ENCODE assay signal across 7 cellular contexts in the genomic region with DNA sequence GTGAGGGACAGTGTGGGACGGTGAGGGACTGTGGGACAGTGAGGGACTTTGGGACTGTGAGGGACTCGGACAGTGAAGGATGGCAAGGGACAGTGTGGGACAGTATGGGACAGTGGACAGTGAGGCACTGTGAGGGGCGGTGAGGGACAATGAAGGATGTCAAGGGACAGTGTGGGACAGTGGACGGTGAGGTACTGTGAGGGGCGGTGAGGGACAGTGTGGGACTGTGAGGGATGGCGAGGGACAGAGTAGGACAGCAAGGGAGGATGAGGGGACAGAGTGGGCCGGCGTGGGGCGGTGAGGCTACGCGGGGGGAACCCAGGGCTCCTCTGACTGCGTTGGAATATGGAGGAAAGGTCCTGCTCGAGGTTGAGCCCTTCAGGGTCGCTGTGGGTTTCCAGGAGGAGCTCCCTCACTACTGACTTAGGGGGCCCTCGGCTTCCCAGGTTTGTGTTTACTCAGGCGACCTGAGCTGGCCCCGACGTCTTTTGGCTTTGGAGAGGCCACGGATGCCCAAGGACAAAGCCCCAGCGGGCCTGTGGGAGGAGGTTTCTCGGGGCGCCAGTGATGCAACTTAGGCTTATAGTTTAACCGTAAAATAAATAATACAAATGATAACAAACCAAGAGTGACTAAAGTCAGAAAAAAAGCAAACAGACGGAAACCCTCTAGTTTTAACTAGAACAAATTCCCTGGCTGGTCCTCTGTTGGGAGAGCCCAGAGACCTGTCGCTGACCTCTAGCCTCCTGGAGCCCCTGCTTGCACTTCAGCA. TPM values are rescaled to one million over a fixed set of nuclear protein-coding genes. Genes with fewer than 3 reads are reported as not detected.
DNase-seq lines count a peak whose midpoint lies in the region; ATAC-seq and TF ChIP-seq lines count a peak whose summit lies in the region.

No MANE protein-coding gene starts in this region.

- TF ChIP-seq CTCF in brain (conservative IDR thresholded peaks at IDR 0.05), result no peak
- TF ChIP-seq CTCF in suprapubic skin (IDR thresholded peaks at IDR 0.05), result no peak
- TF ChIP-seq CTCF in foreskin keratinocyte (conservative IDR thresholded peaks at IDR 0.05), result no peak

- H3K4me3 Mint-ChIP-seq in brain, result peak overlapping the region; percentile 87 to 94 (median 88)

- peak; percentile 0 for ATAC-seq in left colon
- ATAC-seq in HG02642 (IDR thresholded peaks at IDR 0.05; ENCODE audit: poor library complexity, unreplicated experiment), result no peak
- ATAC-seq in foreskin keratinocyte, result no peak

- no peaks in the 10 kb centered on the region for H3K36me3 ChIP-seq in HUES64 (ENCODE audit: insufficient read depth, low read length)
- no peaks in the 10 kb centered on the region for H3K36me3 ChIP-seq in suprapubic skin

- H3K36me3 Mint-ChIP-seq in brain, result no peaks in the 10 kb centered on the region

- no peaks in the 10 kb centered on the region for H3K9me3 Mint-ChIP-seq in brain

- peak overlapping the region; percentile 60; the same call in 1 of the 2 replicates for H3K9ac ChIP-seq in HUES64 (ENCODE audit: low read depth, low read length)

- H3K27me3 Mint-ChIP-seq in brain, result peaks cover 10% of the 10 kb centered on the region

- peaks cover 48% of the 10 kb centered on the region for H3K4me1 ChIP-seq in HUES64 (ENCODE audit: insufficient read depth, low read length)
- H3K4me1 ChIP-seq in suprapubic skin, result peaks cover 40% of the 10 kb centered on the region
- peaks cover 19% of the 10 kb centered on the region for H3K4me1 ChIP-seq in foreskin keratinocyte

- H3K27ac Mint-ChIP-seq in brain, result peak overlapping the region; percentile 79 to 95 (median 88)

- intact Hi-C loops in left colon (cut with DNase I, micrococcal nuclease), result no loop called here

- H3K4me1 Mint-ChIP-seq in brain, result peaks cover 53% of the 10 kb centered on the region

- TF ChIP-seq POLR2A in suprapubic skin (IDR thresholded peaks at IDR 0.05), result no peak

- H3K9me3 ChIP-seq in HUES64 (ENCODE audit: insufficient read depth, low read depth, low read length) (no peaks in the 10 kb centered on the region), suprapubic skin (no peaks in the 10 kb centered on the region)

- H3K27me3 ChIP-seq in HUES64 (ENCODE audit: insufficient read depth, low read length) (peaks cover 10% of the 10 kb centered on the region), suprapubic skin (no peaks in the 10 kb centered on the region), foreskin keratinocyte (no peaks in the 10 kb centered on the region)

- H3K4me3 ChIP-seq in HUES64 (ENCODE audit: low read length), result peak overlapping the region; percentile 87
- peak overlapping the region; percentile 94 for H3K4me3 ChIP-seq in suprapubic skin

- no peak for TF ChIP-seq EP300 in suprapubic skin (IDR thresholded peaks at IDR 0.05)

- 59% methylated on average over 23 of the region's 25 CpGs for WGBS in HUES64
- WGBS in suprapubic skin, result 87% methylated on average over 25 of the region's 25 CpGs

- H3K27ac ChIP-seq in HUES64 (ENCODE audit: low read depth, low read length), result no peak overlapping the region
- H3K27ac ChIP-seq in suprapubic skin, result peak overlapping the region; percentile 96
- no peak overlapping the region for H3K27ac ChIP-seq in foreskin keratinocyte

- DNase-seq in left colon (peak; percentile 54 to 58), suprapubic skin (ENCODE audit: low spot score in 2 of 2) (peak in 1 of 2 donors; percentile 71), occipital lobe (lab: John Stamatoyannopoulos, UW) (no peak), foreskin keratinocyte (no peak)

RNA-seq across cellular contexts. Expression of a gene that starts 1.1 kb away (rescaled TPM):
- 31.2 TPM for polyA plus RNA-seq in HUES64 (2013, experiment 1 of 2)
- 30.6 TPM for polyA plus RNA-seq in HUES64 (2013, experiment 2 of 2)
- polyA plus RNA-seq in brain (ENCODE audit: insufficient read depth, low read depth, low replicate concordance) (8.9 TPM), foreskin keratinocyte (39.9 and 53.9 TPM in 2 replicates)
- total RNA-seq in left colon (10 to 100 TPM; 37.2 to 57.8 TPM), suprapubic skin (100 to 1,000 TPM; 128 to 312 (median 262) TPM), occipital lobe (19.7 TPM), foreskin keratinocyte (98.3 and 108 TPM in 2 replicates)

Comparison
In these comparisons a context has a peak if more than half of its experiments do, and no peak if none do; other contexts are left out.
1. DNase-seq: peak in left colon (2 of 2); none in occipital lobe (single experiment) and foreskin keratinocyte (0 of 2).